Comparison of ENCODE assay signal across 13 cellular contexts in genomic region chr1:25343872-25344271, GRCh38. TPM values are rescaled to one million over a fixed set of nuclear protein-coding genes. Genes with fewer than 3 reads are reported as not detected.
DNase-seq lines count a peak whose midpoint lies in the region; ATAC-seq and TF ChIP-seq lines count a peak whose summit lies in the region.
"Had no signal": no experiment of that assay in that cellular context is flagged by ENCODE, and none has a peak within 500 bp of the region (broad histone marks: within the 10 kb centered on the region; RNA-seq: fewer than 3 reads in every experiment).

No MANE protein-coding gene starts in this region.

- ATAC-seq in natural killer cell: no peak
- ATAC-seq in natural killer cell treated with Interleukin-12 subunit alpha and Interleukin-12 subunit beta and Interleukin-15 and Interleukin-18, amount 100 ng/mL, for 72 hours: no peak
- peak; percentile 88 for ATAC-seq in SK-N-SH treated with all-trans-retinoic acid at 6 μM for 48 hours
- no peak for ATAC-seq in HG02852 (IDR thresholded peaks at IDR 0.05; ENCODE audit: unreplicated experiment)

- DNase-seq in natural killer cell (no peak), fibroblast of pulmonary artery (ENCODE audit: low read depth) (peak; percentile 69), SKM-1 (lab: John Stamatoyannopoulos, UW; ENCODE audit: unreplicated experiment) (no peak), glutamatergic neuron (no peak), SK-N-DZ (ENCODE audit: low spot score) (no peak)
- no peak for DNase-seq in natural killer cell treated with Interleukin-12 subunit alpha and Interleukin-12 subunit beta and Interleukin-15 and Interleukin-18, amount 100 ng/mL, for 72 hours (ENCODE audit: low spot score)
- DNase-seq: activated CD4-positive, alpha-beta T cell treated with anti-CD3 and anti-CD28 coated beads, Interleukin-2, amount 50 U/mL, for 4 hours; activated naive CD8-positive, alpha-beta T cell treated with anti-CD3 and anti-CD28 coated beads, Interleukin-2, amount 10 ng/mL, durations not matched to agents 7 days and 5 days; NCI-H748 treated with DMSO at 0.1 percent for 48 hours; stimulated activated CD4-positive, alpha-beta T cell treated with anti-CD3 and anti-CD28 coated beads, Interleukin-12 subunit alpha, Interleukin-12 subunit beta, amount 100 ng/mL, for 4 hours had no signal

- H3K27me3 Mint-ChIP-seq in natural killer cell (ENCODE audit: low read depth in 2 of 2) (no peaks in the 10 kb centered on the region), glutamatergic neuron (ENCODE audit: unreplicated experiment) (no peaks in the 10 kb centered on the region)
- H3K27me3 Mint-ChIP-seq in natural killer cell treated with Interleukin-12 subunit alpha and Interleukin-12 subunit beta and Interleukin-15 and Interleukin-18, amount 100 ng/mL, for 72 hours: no peaks in the 10 kb centered on the region
- H3K27me3 Mint-ChIP-seq: activated naive CD8-positive, alpha-beta T cell treated with anti-CD3 and anti-CD28 coated beads, Interleukin-2, amount 10 ng/mL, durations not matched to agents 7 days and 5 days had no signal

- H3K4me3 ChIP-seq in fibroblast of pulmonary artery (replicated peaks; ENCODE audit: low read depth, low read length): no peak overlapping the region

- H3K27ac Mint-ChIP-seq in natural killer cell: peak overlapping the region; percentile 1 to 3
- no peak overlapping the region for H3K27ac Mint-ChIP-seq in natural killer cell treated with Interleukin-12 subunit alpha and Interleukin-12 subunit beta and Interleukin-15 and Interleukin-18, amount 100 ng/mL, for 72 hours
- no peak overlapping the region for H3K27ac Mint-ChIP-seq in glutamatergic neuron (ENCODE audit: unreplicated experiment)
- H3K27ac Mint-ChIP-seq: activated naive CD8-positive, alpha-beta T cell treated with anti-CD3 and anti-CD28 coated beads, Interleukin-2, amount 10 ng/mL, durations not matched to agents 7 days and 5 days; nephron had no signal

- H3K9me3 Mint-ChIP-seq in natural killer cell: no peaks in the 10 kb centered on the region
- no peaks in the 10 kb centered on the region for H3K9me3 Mint-ChIP-seq in natural killer cell treated with Interleukin-12 subunit alpha and Interleukin-12 subunit beta and Interleukin-15 and Interleukin-18, amount 100 ng/mL, for 72 hours
- H3K9me3 Mint-ChIP-seq in glutamatergic neuron (ENCODE audit: unreplicated experiment): no peaks in the 10 kb centered on the region
- H3K9me3 Mint-ChIP-seq: activated naive CD8-positive, alpha-beta T cell treated with anti-CD3 and anti-CD28 coated beads, Interleukin-2, amount 10 ng/mL, durations not matched to agents 7 days and 5 days; nephron had no signal

- H3K36me3 Mint-ChIP-seq in natural killer cell (no peaks in the 10 kb centered on the region), glutamatergic neuron (ENCODE audit: unreplicated experiment) (no peaks in the 10 kb centered on the region)
- peaks cover 16% of the 10 kb centered on the region for H3K36me3 Mint-ChIP-seq in natural killer cell treated with Interleukin-12 subunit alpha and Interleukin-12 subunit beta and Interleukin-15 and Interleukin-18, amount 100 ng/mL, for 72 hours

- intact Hi-C loops in natural killer cell (cut with micrococcal nuclease): no loop called here

- H3K4me3 Mint-ChIP-seq in natural killer cell: no peak overlapping the region
- no peak overlapping the region for H3K4me3 Mint-ChIP-seq in natural killer cell treated with Interleukin-12 subunit alpha and Interleukin-12 subunit beta and Interleukin-15 and Interleukin-18, amount 100 ng/mL, for 72 hours
- no peak overlapping the region for H3K4me3 Mint-ChIP-seq in glutamatergic neuron (ENCODE audit: unreplicated experiment)
- H3K4me3 Mint-ChIP-seq: activated naive CD8-positive, alpha-beta T cell treated with anti-CD3 and anti-CD28 coated beads, Interleukin-2, amount 10 ng/mL, durations not matched to agents 7 days and 5 days; nephron had no signal

- H3K4me1 Mint-ChIP-seq in natural killer cell: peaks cover 41 to 44% of the 10 kb centered on the region in 2 donors
- peaks cover 27 to 34% of the 10 kb centered on the region in 2 donors for H3K4me1 Mint-ChIP-seq in natural killer cell treated with Interleukin-12 subunit alpha and Interleukin-12 subunit beta and Interleukin-15 and Interleukin-18, amount 100 ng/mL, for 72 hours (ENCODE audit: low read depth in 2 of 2)
- H3K4me1 Mint-ChIP-seq in glutamatergic neuron (ENCODE audit: low read depth, unreplicated experiment): peaks cover 6% of the 10 kb centered on the region

- no peak for TF ChIP-seq CTCF in natural killer cell (IDR thresholded peaks at IDR 0.05)
- TF ChIP-seq CTCF in fibroblast of pulmonary artery (IDR thresholded peaks at IDR 0.05; ENCODE audit: low read length, missing control alignments): no peak
- no peak for TF ChIP-seq CTCF in glutamatergic neuron (IDR thresholded peaks at IDR 0.05; ENCODE audit: partially characterized antibody, unreplicated experiment)

TF ChIP-seq in SK-N-SH treated with all-trans-retinoic acid at 6 μM for 48 hours, 23 proteins besides CTCF, POLR2A, EP300 and RAD21:
- TF ChIP-seq GLIS3 (CRISPR knock-in tag; IDR thresholded peaks at IDR 0.05) (no peak), CREB5 (CRISPR knock-in tag; IDR thresholded peaks at IDR 0.05; ENCODE audit: low read depth) (no peak), RARB (CRISPR knock-in tag; IDR thresholded peaks at IDR 0.05) (no peak), TSHZ2 (CRISPR knock-in tag; IDR thresholded peaks at IDR 0.05) (no peak), ARNTL (CRISPR knock-in tag; IDR thresholded peaks at IDR 0.05; ENCODE audit: borderline replicate concordance, low read depth) (no peak), SNAI2 (CRISPR knock-in tag; IDR thresholded peaks at IDR 0.05) (no peak), OSR1 (CRISPR knock-in tag; IDR thresholded peaks at IDR 0.05) (no peak), PPARA (CRISPR knock-in tag; IDR thresholded peaks at IDR 0.05; ENCODE audit: borderline replicate concordance) (no peak), TCF4 (CRISPR knock-in tag; IDR thresholded peaks at IDR 0.05; ENCODE audit: borderline replicate concordance) (no peak), ZFP3 (CRISPR knock-in tag; IDR thresholded peaks at IDR 0.05) (no peak)

RNA-seq across cellular contexts. Expression of gene TMEM50A, which starts 5.7 kb away (rescaled TPM):
- total RNA-seq in natural killer cell: 100 to 1,000 TPM in 2 of 3 donors, 10 to 100 TPM in 1; 99.9 to 117 (median 107) TPM
- 100 to 1,000 TPM in 1 of 2 donors, 10 to 100 TPM in 1; 73.1 to 125 TPM for total RNA-seq in natural killer cell treated with Interleukin-12 subunit alpha and Interleukin-12 subunit beta and Interleukin-15 and Interleukin-18, amount 100 ng/mL, for 72 hours
- total RNA-seq in glutamatergic neuron (ENCODE audit: unreplicated experiment): 83.5 TPM
- polyA plus RNA-seq in SK-N-DZ (2014; cell fraction: cytosol; rRNA removed): 36.4 and 44.5 TPM in 2 replicates
- 20.9 and 21.1 TPM in 2 replicates for polyA plus RNA-seq in SK-N-DZ (2014; cell fraction: nucleus; rRNA removed)

Comparison
In these comparisons a context has a peak if more than half of its experiments do, and no peak if none do; other contexts are left out.
1. H3K27ac Mint-ChIP-seq: peak in natural killer cell (2 of 2); none in natural killer cell treated with Interleukin-12 subunit alpha and Interleukin-12 subunit beta and Interleukin-15 and Interleukin-18, amount 100 ng/mL, for 72 hours (0 of 2) and glutamatergic neuron (single experiment).